In the genomic region with DNA sequence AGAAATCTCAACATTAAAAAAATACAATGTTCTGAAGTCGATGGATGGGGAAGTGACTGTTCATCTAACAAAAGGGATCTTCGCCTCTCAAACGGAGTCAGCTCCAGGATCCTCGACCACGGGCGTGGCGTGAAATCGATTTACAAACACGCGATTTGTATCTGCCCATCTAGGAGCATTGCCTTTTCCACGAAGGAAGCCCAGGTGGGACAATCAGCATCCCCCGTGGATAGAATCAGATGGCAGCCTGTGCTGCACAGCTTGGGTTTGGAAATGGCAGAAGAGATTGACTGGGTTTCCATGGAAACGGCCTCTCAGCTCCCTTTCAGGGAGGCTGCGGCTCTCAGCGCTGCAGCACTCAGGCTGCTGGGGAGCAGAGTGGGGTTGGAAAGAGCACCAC, we compare ENCODE assay signal across 11 cellular contexts.
DNase-seq lines count a peak whose midpoint lies in the region; ATAC-seq, FAIRE-seq and TF ChIP-seq lines count a peak whose summit lies in the region.
"Had no signal": no experiment of that assay in that cellular context is flagged by ENCODE, and none has a peak within 500 bp of the region (broad histone marks: within the 10 kb centered on the region; RNA-seq: fewer than 3 reads in every experiment).

No MANE protein-coding gene starts in this region.

- H3K36me3 ChIP-seq in neuron (ENCODE audit: insufficient read depth, low read length): no peaks in the 10 kb centered on the region

- no peak overlapping the region for H3K27ac ChIP-seq in coronary artery

- H3K4me1 Mint-ChIP-seq in T-cell: peaks cover 0 to 5% (median 0%) of the 10 kb centered on the region in 3 donors

- H3K27ac Mint-ChIP-seq in T-cell: no peak overlapping the region
- H3K27ac Mint-ChIP-seq: activated T-cell treated with anti-CD3 and anti-CD28 coated beads, Interleukin-2, amount 50 U/mL, for 24 hours; CD8-positive, alpha-beta memory T cell had no signal

- no peak overlapping the region for H3K4me3 Mint-ChIP-seq in T-cell
- H3K4me3 Mint-ChIP-seq: activated T-cell treated with anti-CD3 and anti-CD28 coated beads, Interleukin-2, amount 50 U/mL, for 24 hours; CD8-positive, alpha-beta memory T cell had no signal

- peaks cover 36 to 40% of the 10 kb centered on the region in 2 donors for H3K27me3 Mint-ChIP-seq in T-cell

- POLR2A ChIA-PET in T-cell (lab: Charles Lee): no interaction called here

- H3K4me1 ChIP-seq in neuron (ENCODE audit: insufficient read depth, low read length): peaks cover 18% of the 10 kb centered on the region

- no peaks in the 10 kb centered on the region for H3K9me3 ChIP-seq in neuron (ENCODE audit: low read length)

- no peak for TF ChIP-seq CTCF in coronary artery (IDR thresholded peaks at IDR 0.05)

- FAIRE-seq in urothelium cell line (lab: Jason Lieb, UNC): no peak

- no peak for ATAC-seq in T-cell (replicated peaks in 1 of 4)

- DNase-seq in ELF-1 (ENCODE audit: low read depth, low spot score) (peak; percentile 74), NCI-H2227 treated with DMSO at 0.1 percent for 48 hours (lab: John Stamatoyannopoulos, UW) (peak; percentile 91), coronary artery (ENCODE audit: low spot score) (no peak), urothelium cell line (ENCODE audit: low spot score) (no peak), T-cell (no peak), NCI-H510A treated with DMSO at 0.1 percent for 48 hours (lab: John Stamatoyannopoulos, UW) (no peak)
- no peak for DNase-seq in stimulated activated CD4-positive, alpha-beta T cell treated with anti-CD3 and anti-CD28 coated beads, Interleukin-4, amount 100 ng/mL, for 4 hours
- DNase-seq: activated T-cell treated with anti-CD3 and anti-CD28 coated beads, Interleukin-2, amount 50 U/mL, for 24 hours had no signal

- peak overlapping the region; percentile 49 for H3K4me3 ChIP-seq in coronary artery
- H3K4me3 ChIP-seq in neuron (ENCODE audit: low read length): peak overlapping the region; percentile 30
- H3K4me3 ChIP-seq: lung had no signal

- H3K27me3 ChIP-seq in neuron (ENCODE audit: insufficient read depth, low read length): peaks cover 5% of the 10 kb centered on the region

- CTCF ChIA-PET in T-cell (lab: Charles Lee): no interaction called here

- no peaks in the 10 kb centered on the region for H3K36me3 Mint-ChIP-seq in T-cell
- H3K36me3 Mint-ChIP-seq: CD8-positive, alpha-beta memory T cell had no signal

- no peaks in the 10 kb centered on the region for H3K9me3 Mint-ChIP-seq in T-cell
- H3K9me3 Mint-ChIP-seq: activated T-cell treated with anti-CD3 and anti-CD28 coated beads, Interleukin-2, amount 50 U/mL, for 24 hours; CD8-positive, alpha-beta memory T cell had no signal

- peak overlapping the region; percentile 7 for H2AFZ ChIP-seq in neuron (ENCODE audit: low read depth, low read length)

Comparison
In these comparisons a context has a peak if more than half of its experiments do, and no peak if none do; other contexts are left out.
1. DNase-seq: peak in ELF-1 (single experiment) and NCI-H2227 treated with DMSO at 0.1 percent for 48 hours (single experiment); none in coronary artery (single experiment), stimulated activated CD4-positive, alpha-beta T cell treated with anti-CD3 and anti-CD28 coated beads, Interleukin-4, amount 100 ng/mL, for 4 hours (0 of 2), urothelium cell line (single experiment), T-cell (0 of 34) and NCI-H510A treated with DMSO at 0.1 percent for 48 hours (single experiment).